Comparison of ENCODE assay signal across 8 cellular contexts in genomic region chr12:98644712-98645571, GRCh38. TPM values are rescaled to one million over a fixed set of nuclear protein-coding genes. Genes with fewer than 3 reads are reported as not detected.
DNase-seq lines count a peak whose midpoint lies in the region; ATAC-seq and FAIRE-seq lines count a peak whose summit lies in the region.

A gene with protein sequence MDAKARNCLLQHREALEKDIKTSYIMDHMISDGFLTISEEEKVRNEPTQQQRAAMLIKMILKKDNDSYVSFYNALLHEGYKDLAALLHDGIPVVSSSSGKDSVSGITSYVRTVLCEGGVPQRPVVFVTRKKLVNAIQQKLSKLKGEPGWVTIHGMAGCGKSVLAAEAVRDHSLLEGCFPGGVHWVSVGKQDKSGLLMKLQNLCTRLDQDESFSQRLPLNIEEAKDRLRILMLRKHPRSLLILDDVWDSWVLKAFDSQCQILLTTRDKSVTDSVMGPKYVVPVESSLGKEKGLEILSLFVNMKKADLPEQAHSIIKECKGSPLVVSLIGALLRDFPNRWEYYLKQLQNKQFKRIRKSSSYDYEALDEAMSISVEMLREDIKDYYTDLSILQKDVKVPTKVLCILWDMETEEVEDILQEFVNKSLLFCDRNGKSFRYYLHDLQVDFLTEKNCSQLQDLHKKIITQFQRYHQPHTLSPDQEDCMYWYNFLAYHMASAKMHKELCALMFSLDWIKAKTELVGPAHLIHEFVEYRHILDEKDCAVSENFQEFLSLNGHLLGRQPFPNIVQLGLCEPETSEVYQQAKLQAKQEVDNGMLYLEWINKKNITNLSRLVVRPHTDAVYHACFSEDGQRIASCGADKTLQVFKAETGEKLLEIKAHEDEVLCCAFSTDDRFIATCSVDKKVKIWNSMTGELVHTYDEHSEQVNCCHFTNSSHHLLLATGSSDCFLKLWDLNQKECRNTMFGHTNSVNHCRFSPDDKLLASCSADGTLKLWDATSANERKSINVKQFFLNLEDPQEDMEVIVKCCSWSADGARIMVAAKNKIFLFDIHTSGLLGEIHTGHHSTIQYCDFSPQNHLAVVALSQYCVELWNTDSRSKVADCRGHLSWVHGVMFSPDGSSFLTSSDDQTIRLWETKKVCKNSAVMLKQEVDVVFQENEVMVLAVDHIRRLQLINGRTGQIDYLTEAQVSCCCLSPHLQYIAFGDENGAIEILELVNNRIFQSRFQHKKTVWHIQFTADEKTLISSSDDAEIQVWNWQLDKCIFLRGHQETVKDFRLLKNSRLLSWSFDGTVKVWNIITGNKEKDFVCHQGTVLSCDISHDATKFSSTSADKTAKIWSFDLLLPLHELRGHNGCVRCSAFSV (N-terminal part only) (plus strand): TSS chr12:98645290. CDS start chr12:98648360, 3,070 bp downstream.
Gene IKBIP, minus strand, starts transcription at chr12:98644788. Its CDS starts 87 bp downstream, at chr12:98644701.

- peak within 1 kb of the TSS; percentile 53 for H3K27ac ChIP-seq in right cardiac atrium (ENCODE audit: low read length)

- H3K9me3 ChIP-seq in right cardiac atrium (ENCODE audit: control insufficient read depth, low read length): no peaks in the 10 kb centered on the region

- ATAC-seq in HG02973 (IDR thresholded peaks at IDR 0.05; ENCODE audit: unreplicated experiment) (peak; percentile 90), right cardiac atrium (peak; percentile 99)

- intact Hi-C loops in T-helper 2 cell treated with Interferon-gamma antibody and Interleukin-4, amounts not matched to agents 100 ng/mL and 5 ng/mL, for 36 hours (cut with micrococcal nuclease): loop anchor here (1.0 kb wide), 4 partner anchors 9 to 142 kb away; partner anchors contain the start of genes SLC25A3 and TMPO
- intact Hi-C loops in right cardiac atrium (cut with DNase I): loop anchor here in 2 of 4 donors (10.0 kb wide), 1 partner anchor 50 kb away; the partner anchor contains the start of gene SLC25A3 (in 2 of the 2)

- under 1% methylated on average over 91 of the region's 91 CpGs for WGBS in right cardiac atrium

- peak within 1 kb of the TSS; percentile 93 for H3K4me3 ChIP-seq in right cardiac atrium (ENCODE audit: low read length)

- no peaks in the 10 kb centered on the region for H3K27me3 ChIP-seq in right cardiac atrium (ENCODE audit: control insufficient read depth, insufficient read depth)

- DNase-seq in GM18507 (ENCODE audit: extremely low spot score, insufficient read length, low read depth) (peak; percentile 92), NCI-H1930 (lab: John Stamatoyannopoulos, UW) (peak; percentile 89 to 95), anterior cingulate cortex (lab: John Stamatoyannopoulos, UW) (peak; percentile 41 to 97 (median 92)), right cardiac atrium (peak; percentile 99 to 100 (median 99)), pulmonary artery endothelial cell (ENCODE audit: low read depth, low spot score) (peak; percentile 87), urothelium cell line (ENCODE audit: low spot score) (peak; percentile 93)

- FAIRE-seq in GM18507 (lab: Jason Lieb, UNC) (peak; percentile 96), urothelium cell line (lab: Jason Lieb, UNC) (no peak)

- no peaks in the 10 kb centered on the region for H3K4me1 ChIP-seq in right cardiac atrium (ENCODE audit: control insufficient read depth, insufficient read depth, low read length)

RNA-seq across cellular contexts. Expression of the first gene that starts in this region (rescaled TPM):
- total RNA-seq in T-helper 2 cell treated with Interferon-gamma antibody and Interleukin-4, amounts not matched to agents 100 ng/mL and 5 ng/mL, for 36 hours: 25.6 and 33.0 TPM in 2 replicates
- 1 to 10 TPM; 4.0 to 7.1 (median 4.5) TPM for total RNA-seq in right cardiac atrium
- polyA plus RNA-seq in right cardiac atrium: 2.9 TPM
- 29.3 and 40.8 TPM in 2 replicates for total RNA-seq in pulmonary artery endothelial cell

RNA-seq across cellular contexts. Expression of gene IKBIP, which starts in this region (rescaled TPM):
- total RNA-seq in T-helper 2 cell treated with Interferon-gamma antibody and Interleukin-4, amounts not matched to agents 100 ng/mL and 5 ng/mL, for 36 hours: 23.6 and 24.2 TPM in 2 replicates
- 10 to 100 TPM in 1 of 4 donors, 1 to 10 TPM in 3; 4.9 to 10.3 (median 6.3) TPM for total RNA-seq in right cardiac atrium
- polyA plus RNA-seq in right cardiac atrium: 8.1 TPM
- total RNA-seq in pulmonary artery endothelial cell: 49.6 and 67.0 TPM in 2 replicates

Comparison
In these comparisons a context has a peak if more than half of its experiments do, and no peak if none do; other contexts are left out.
1. Peak in every context shown above with its lines: DNase-seq, ATAC-seq, H3K4me3 ChIP-seq and H3K27ac ChIP-seq.